Comparison of ENCODE assay signal across 22 cellular contexts in genomic region chr4:141391293-141391692, GRCh38.
DNase-seq lines count a peak whose midpoint lies in the region; ATAC-seq and TF ChIP-seq lines count a peak whose summit lies in the region.
"Had no signal": no experiment of that assay in that cellular context is flagged by ENCODE, and none has a peak within 500 bp of the region (broad histone marks: within the 10 kb centered on the region; RNA-seq: fewer than 3 reads in every experiment).

No MANE protein-coding gene starts in this region.

- H3K4me2 ChIP-seq in PC-9 (peak overlapping the region; percentile 13), osteoblast (ENCODE audit: insufficient read depth, low read length) (no peak overlapping the region)
- H3K4me2 ChIP-seq: GM23338 had no signal

- no peaks in the 10 kb centered on the region for H4K20me1 ChIP-seq in PC-9 (ENCODE audit: insufficient read depth)
- H4K20me1 ChIP-seq in osteoblast (ENCODE audit: insufficient read depth, low read length): no peaks in the 10 kb centered on the region

- POLR2A ChIA-PET in HEK293 (lab: Yijun Ruan, JAX) (no interaction called here), PC-9 (lab: Charles Lee; ENCODE audit: unreplicated experiment) (interaction anchor here (0.6 kb wide), 1 partner anchor 214 kb away, joined by 5 read pairs; no protein-coding TSS in a partner anchor), HEK293T (lab: Yijun Ruan, JAX) (no interaction called here)

- DNase-seq in NCI-H1092 treated with DMSO at 0.1 percent for 48 hours (lab: John Stamatoyannopoulos, UW): peak; percentile 50
- DNase-seq in NCI-H1092 (lab: John Stamatoyannopoulos, UW): no peak
- DNase-seq in PC-9: no peak
- DNase-seq in foreskin keratinocyte: peak; percentile 77 to 91
- no peak for DNase-seq in HEK293T (ENCODE audit: extremely low spot score)
- DNase-seq in BE2C: no peak
- DNase-seq in osteoblast (ENCODE audit: insufficient read length, low spot score, missing footprints): no peak
- DNase-seq: activated B cell treated with CpG ODN at 0.5 μM for 24 hours; activated CD4-positive, alpha-beta T cell treated with anti-CD3 and anti-CD28 coated beads, Interleukin-2, amount 50 U/mL, for 48 hours; activated effector memory CD4-positive, alpha-beta T cell treated with Interleukin-2 at 50 U/mL for 16 hours; left ventricle myocardium superior; MG63; NCI-H226; ovary; stimulated activated CD4-positive, alpha-beta T cell treated with anti-CD3 and anti-CD28 coated beads, Interleukin-15, amount 100 ng/mL, for 24 hours; SW 1271; trophoblast cell had no signal

- no peaks in the 10 kb centered on the region for H3K9me2 ChIP-seq in PC-9 (ENCODE audit: insufficient read depth)

- TF ChIP-seq CTCF in HEK293 (tag by site-specific recombination; IDR thresholded peaks at IDR 0.05): no peak
- TF ChIP-seq CTCF in PC-9 (conservative IDR thresholded peaks at IDR 0.05): no peak
- no peak for TF ChIP-seq CTCF in foreskin keratinocyte (conservative IDR thresholded peaks at IDR 0.05)
- TF ChIP-seq CTCF in BE2C (IDR thresholded peaks at IDR 0.05; ENCODE audit: low read depth, low read length): no peak
- no peak for TF ChIP-seq CTCF in osteoblast (IDR thresholded peaks at IDR 0.05; ENCODE audit: extremely low read depth, low read depth, low read length)

- no TSS peak for BruUV-seq in PC-9 (replicated peaks; lab: Mats Ljungman, UMichigan)

- peaks cover 6% of the 10 kb centered on the region; the same call in 1 of the 2 replicates for H3F3A ChIP-seq in PC-9 (ENCODE audit: insufficient read depth, low read depth)

- H3K4me1 ChIP-seq in HEK293 (ENCODE audit: control insufficient read depth, insufficient read depth, low read length) (peaks cover 3% of the 10 kb centered on the region; the same call in 1 of the 2 replicates), PC-9 (replicated peaks; ENCODE audit: insufficient read depth) (peaks cover 13% of the 10 kb centered on the region), foreskin keratinocyte (peaks cover 52% of the 10 kb centered on the region), BE2C (peaks cover 5% of the 10 kb centered on the region; the same call in 1 of the 2 replicates), osteoblast (ENCODE audit: insufficient read depth, low read length) (peaks cover 3% of the 10 kb centered on the region)
- H3K4me1 ChIP-seq: right atrium auricular region had no signal

- intact Hi-C loops in PC-9 (cut with micrococcal nuclease; ENCODE audit: unreplicated experiment): no loop called here

- H3K27ac ChIP-seq in HEK293 (ENCODE audit: extremely low read depth, low read depth, low read length) (no peak overlapping the region), PC-9 (no peak overlapping the region), foreskin keratinocyte (peak overlapping the region; percentile 51), osteoblast (ENCODE audit: low read depth, low read length) (no peak overlapping the region)
- H3K27ac ChIP-seq: 22Rv1, ovary, right atrium auricular region had no signal

- no peaks in the 10 kb centered on the region for H3K79me2 ChIP-seq in PC-9 (ENCODE audit: low read depth)
- H3K79me2 ChIP-seq in osteoblast (ENCODE audit: insufficient read depth, low read length): no peaks in the 10 kb centered on the region

- CTCF ChIA-PET in HEK293 (lab: Yijun Ruan, JAX) (no interaction called here), PC-9 (lab: Charles Lee) (no interaction called here), HEK293T (lab: Yijun Ruan, JAX) (no interaction called here)

- H3K36me3 ChIP-seq in HEK293 (ENCODE audit: control insufficient read depth in 2 of 2, insufficient read depth in 1 of 2, low read length in 2 of 2) (no peaks in the 10 kb centered on the region), PC-9 (ENCODE audit: low read depth) (no peaks in the 10 kb centered on the region), BE2C (no peaks in the 10 kb centered on the region), osteoblast (ENCODE audit: insufficient read depth, low read length) (no peaks in the 10 kb centered on the region)
- H3K36me3 ChIP-seq: MG63, ovary, right atrium auricular region had no signal

- no peaks in the 10 kb centered on the region for H3K9me3 ChIP-seq in HEK293 (ENCODE audit: control insufficient read depth, insufficient read depth, low read depth, low read length)
- no peaks in the 10 kb centered on the region for H3K9me3 ChIP-seq in PC-9 (ENCODE audit: insufficient read depth, low read depth)
- no peaks in the 10 kb centered on the region for H3K9me3 ChIP-seq in BE2C
- no peaks in the 10 kb centered on the region for H3K9me3 ChIP-seq in osteoblast (ENCODE audit: low read depth, low read length)
- H3K9me3 ChIP-seq: MG63, ovary, right atrium auricular region had no signal

- no peak overlapping the region for H2AFZ ChIP-seq in PC-9
- no peak overlapping the region for H2AFZ ChIP-seq in osteoblast (ENCODE audit: low read length)
- H2AFZ ChIP-seq: GM23338 had no signal

- no peak overlapping the region for H3K4me3 ChIP-seq in HEK293 (ENCODE audit: low read depth, low read length)
- no peak overlapping the region for H3K4me3 ChIP-seq in PC-9
- no peak overlapping the region for H3K4me3 ChIP-seq in BE2C (ENCODE audit: low read depth, low read length)
- no peak overlapping the region for H3K4me3 ChIP-seq in osteoblast (ENCODE audit: insufficient read depth, low read length)
- H3K4me3 ChIP-seq: GM23338, MG63, ovary, right atrium auricular region had no signal

- ATAC-seq in foreskin keratinocyte: peak; percentile 59
- ATAC-seq: GM23338; left ventricle myocardium superior; natural killer cell treated with Interleukin-12 subunit alpha and Interleukin-12 subunit beta and Interleukin-15 and Interleukin-18, amount 100 ng/mL, for 72 hours had no signal

- H3K27me3 ChIP-seq in PC-9 (ENCODE audit: insufficient read depth, low read depth) (no peaks in the 10 kb centered on the region), foreskin keratinocyte (no peaks in the 10 kb centered on the region), BE2C (no peaks in the 10 kb centered on the region), osteoblast (ENCODE audit: insufficient read depth, low read length) (no peaks in the 10 kb centered on the region)
- H3K27me3 ChIP-seq: MG63, ovary, right atrium auricular region had no signal

TF ChIP-seq in HEK293, 187 proteins besides CTCF, POLR2A, EP300 and RAD21 (continues in another document):
- peak; percentile 60; the same call in 1 of the 2 replicates for TF ChIP-seq ZNF629 (tag by site-specific recombination; IDR thresholded peaks at IDR 0.05)
- peak; percentile 88 for TF ChIP-seq WT1 (tag by site-specific recombination; IDR thresholded peaks at IDR 0.05)
- no peak for TF ChIP-seq ZNF521 (tag by site-specific recombination; IDR thresholded peaks at IDR 0.05)
- no peak for TF ChIP-seq KLF7 (tag by site-specific recombination; IDR thresholded peaks at IDR 0.05; ENCODE audit: borderline replicate concordance)
- TF ChIP-seq ZNF394 (tag by site-specific recombination; IDR thresholded peaks at IDR 0.05; ENCODE audit: borderline replicate concordance): peak; percentile 28; the same call in 1 of the 2 replicates
- peak; percentile 16; the same call in 1 of the 2 replicates for TF ChIP-seq ZXDB (tag by site-specific recombination; IDR thresholded peaks at IDR 0.05)
- TF ChIP-seq ZNF274 (IDR thresholded peaks at IDR 0.05; ENCODE audit: low read length): no peak
- no peak for TF ChIP-seq ZNF274 (tag by site-specific recombination; IDR thresholded peaks at IDR 0.05; ENCODE audit: borderline replicate concordance)
- TF ChIP-seq ZNF398 (tag by site-specific recombination; IDR thresholded peaks at IDR 0.05): peak; percentile 9; the same call in 1 of the 2 replicates

TF ChIP-seq in HEK293T, 16 proteins besides CTCF, POLR2A, EP300 and RAD21:
- TF ChIP-seq SUZ12 (IDR thresholded peaks at IDR 0.05) (no peak), LEF1 (IDR thresholded peaks at IDR 0.05; ENCODE audit: borderline replicate concordance) (no peak), ARNT (IDR thresholded peaks at IDR 0.05) (no peak)

Comparison
In these comparisons a context has a peak if more than half of its experiments do, and no peak if none do; other contexts are left out.
1. DNase-seq: peak in NCI-H1092 treated with DMSO at 0.1 percent for 48 hours (single experiment) and foreskin keratinocyte (2 of 2); none in NCI-H1092 (single experiment), PC-9 (0 of 2), HEK293T (single experiment), BE2C (single experiment) and osteoblast (single experiment).